21 cellular contexts compared by ENCODE assay signal in genomic region chr13:76012091-76012721, GRCh38.
A peak's percentile ranks its signal among the peaks of the same experiment; 100 is the strongest.
DNase-seq lines count a peak whose midpoint lies in the region; ATAC-seq and TF ChIP-seq lines count a peak whose summit lies in the region.
"Had no signal": no experiment of that assay in that cellular context is flagged by ENCODE, and none has a peak within 500 bp of the region (broad histone marks: within the 10 kb centered on the region; RNA-seq: fewer than 3 reads in every experiment).

No MANE protein-coding gene starts in this region.

- H3K36me3 Mint-ChIP-seq in MCF 10A (ENCODE audit: insufficient read depth, unreplicated experiment), result no peaks in the 10 kb centered on the region
- H3K36me3 Mint-ChIP-seq: activated CD4-positive, alpha-beta memory T cell treated with anti-CD3 and anti-CD28 coated beads for 36 hours; CD8-positive, alpha-beta T cell; natural killer cell; stimulated activated effector memory CD8-positive, alpha-beta T cell treated with anti-CD3 and anti-CD28 coated beads, Interleukin-12 subunit alpha, Interleukin-12 subunit beta, amount 100 ng/mL, for 72 hours had no signal

- no peaks in the 10 kb centered on the region for H3K4me1 Mint-ChIP-seq in MCF 10A (ENCODE audit: insufficient read depth, unreplicated experiment)
- H3K4me1 Mint-ChIP-seq: activated T-helper 17 cell treated with anti-CD3 and anti-CD28 coated beads, Interleukin-2, amount 50 U/mL, for 72 hours; natural killer cell; stimulated activated effector memory CD8-positive, alpha-beta T cell treated with anti-CD3 and anti-CD28 coated beads, Interleukin-12 subunit alpha, Interleukin-12 subunit beta, amount 100 ng/mL, for 72 hours had no signal

- 45% methylated on average over 2 of the region's 2 CpGs for WGBS in mammary epithelial cell (ENCODE audit: low coverage, missing lambda C conversion rate)
- whole genome bisulfite sequencing in sigmoid colon, 2 donors, result 82 to 90% methylated on average over 2 of the region's 2 CpGs

- H3K27ac ChIP-seq in mammary epithelial cell (ENCODE audit: insufficient read depth, low read depth, low read length) (no peak overlapping the region), left lung (peak overlapping the region in 1 of 2 donors; percentile 74), sigmoid colon (peak overlapping the region in 1 of 4 donors; percentile 20)
- H3K27ac ChIP-seq: 22Rv1, RWPE1 had no signal

- H3K4me1 ChIP-seq in mammary epithelial cell (ENCODE audit: insufficient read depth, low read length), result peaks cover 23% of the 10 kb centered on the region
- H3K4me1 ChIP-seq in left lung, result peaks cover 0 to 5% of the 10 kb centered on the region in 2 donors
- peaks cover 0 to 28% (median 10%) of the 10 kb centered on the region in 4 donors for H3K4me1 ChIP-seq in sigmoid colon

- H4K20me1 ChIP-seq in mammary epithelial cell (ENCODE audit: insufficient read depth, low read length), result no peaks in the 10 kb centered on the region

- POLR2A ChIA-PET in MCF 10A (lab: Yijun Ruan, JAX), result interaction anchor here (1.0 kb wide), 1 partner anchor 11 kb away, joined by 3 read pairs; no protein-coding TSS in a partner anchor

- H3K9me3 ChIP-seq in mammary epithelial cell (replicated peaks; ENCODE audit: insufficient read depth, low read length) (no peaks in the 10 kb centered on the region), left lung (no peaks in the 10 kb centered on the region), sigmoid colon (no peaks in the 10 kb centered on the region)
- H3K9me3 ChIP-seq: right atrium auricular region had no signal

- peak; percentile 69 for ATAC-seq in left lung
- ATAC-seq in sciatic nerve, result no peak
- ATAC-seq in GM21447 (IDR thresholded peaks at IDR 0.05; ENCODE audit: unreplicated experiment), result no peak
- ATAC-seq: activated T-helper 17 cell treated with anti-CD3 and anti-CD28 coated beads, Interleukin-2, amount 50 U/mL, for 72 hours; CD8-positive, alpha-beta T cell; natural killer cell; stimulated activated effector memory CD8-positive, alpha-beta T cell treated with anti-CD3 and anti-CD28 coated beads, Interleukin-12 subunit alpha, Interleukin-12 subunit beta, amount 100 ng/mL, for 72 hours had no signal

- TF ChIP-seq POLR2A in sigmoid colon (IDR thresholded peaks at IDR 0.05), result no peak

- TF ChIP-seq EP300 in sigmoid colon (IDR thresholded peaks at IDR 0.05), result no peak

- H3K4me3 ChIP-seq in mammary epithelial cell (replicated peaks in 1 of 3; ENCODE audit: insufficient read depth in 1 of 3, low read depth in 2 of 3, low read length in 3 of 3), result no peak overlapping the region
- H3K4me3 ChIP-seq in astrocyte of the spinal cord (ENCODE audit: low read depth, low read length), result no peak overlapping the region
- H3K4me3 ChIP-seq in left lung, result no peak overlapping the region
- no peak overlapping the region for H3K4me3 ChIP-seq in sigmoid colon
- H3K4me3 ChIP-seq: right atrium auricular region had no signal

- CTCF ChIA-PET in mammary epithelial cell (lab: Charles Lee; ENCODE audit: low non-redundant PET), result no interaction called here
- CTCF ChIA-PET in MCF 10A (lab: Yijun Ruan, JAX), result no interaction called here

- H3K36me3 ChIP-seq in mammary epithelial cell (ENCODE audit: insufficient read depth, low read length) (no peaks in the 10 kb centered on the region), left lung (no peaks in the 10 kb centered on the region), sigmoid colon (no peaks in the 10 kb centered on the region)
- H3K36me3 ChIP-seq: right atrium auricular region had no signal

- DNase-seq in mammary epithelial cell (no peak), MCF 10A (ENCODE audit: unreplicated experiment) (no peak), astrocyte of the spinal cord (ENCODE audit: low read depth, low spot score) (peak; percentile 42), left lung (no peak), sciatic nerve (ENCODE audit: low spot score) (no peak), sigmoid colon (no peak), NCI-H1694 treated with DMSO at 0.1 percent for 48 hours (lab: John Stamatoyannopoulos, UW) (no peak)
- DNase-seq: activated CD4-positive, alpha-beta memory T cell treated with anti-CD3 and anti-CD28 coated beads for 36 hours; aorta; CD8-positive, alpha-beta T cell; effector CD8-positive, alpha-beta T cell; KG1; natural killer cell; stimulated activated CD4-positive, alpha-beta T cell treated with anti-CD3 and anti-CD28 coated beads, Interleukin-4, amount 100 ng/mL, for 4 hours; T1000 had no signal

- in situ Hi-C loops in mammary epithelial cell (cut with MboI; ENCODE audit: low sequenced_read_pairs in 2 of 2) (loop anchor here (25.0 kb wide), 1 partner anchor 325 kb away; no protein-coding TSS in a partner anchor), astrocyte of the spinal cord (cut with HindIII; ENCODE audit: low sequenced_read_pairs) (no loop called here)

- dilution Hi-C loops in mammary epithelial cell (cut with HindIII; ENCODE audit: low sequenced_read_pairs), result no loop called here

- H2AFZ ChIP-seq in mammary epithelial cell (ENCODE audit: low read depth, low read length), result peak overlapping the region; percentile 27

- no peaks in the 10 kb centered on the region for H3K79me2 ChIP-seq in mammary epithelial cell (ENCODE audit: insufficient read depth, low read length)

- TF ChIP-seq CTCF in mammary epithelial cell (conservative IDR thresholded peaks at IDR 0.05 in 1 of 2, IDR thresholded peaks at IDR 0.05 in 1 of 2; ENCODE audit: extremely low read depth in 1 of 2, insufficient read depth in 1 of 2, low read depth in 1 of 2, low read length in 2 of 2) (no peak), MCF 10A (IDR thresholded peaks at IDR 0.05; ENCODE audit: unreplicated experiment) (no peak), astrocyte of the spinal cord (IDR thresholded peaks at IDR 0.05; ENCODE audit: low read depth, low read length) (no peak), left lung (IDR thresholded peaks at IDR 0.05) (no peak), sigmoid colon (IDR thresholded peaks at IDR 0.05) (no peak)

- no peaks in the 10 kb centered on the region for H3K27me3 Mint-ChIP-seq in MCF 10A (ENCODE audit: insufficient read depth, unreplicated experiment)
- H3K27me3 Mint-ChIP-seq: activated T-helper 17 cell treated with anti-CD3 and anti-CD28 coated beads, Interleukin-2, amount 50 U/mL, for 72 hours had no signal

- no peaks in the 10 kb centered on the region for H3K9me3 Mint-ChIP-seq in MCF 10A (ENCODE audit: unreplicated experiment)
- H3K9me3 Mint-ChIP-seq: activated CD4-positive, alpha-beta memory T cell treated with anti-CD3 and anti-CD28 coated beads for 36 hours; activated T-helper 17 cell treated with anti-CD3 and anti-CD28 coated beads, Interleukin-2, amount 50 U/mL, for 72 hours; CD8-positive, alpha-beta T cell; natural killer cell; stimulated activated effector memory CD8-positive, alpha-beta T cell treated with anti-CD3 and anti-CD28 coated beads, Interleukin-12 subunit alpha, Interleukin-12 subunit beta, amount 100 ng/mL, for 72 hours had no signal

- no peaks in the 10 kb centered on the region for H3K27me3 ChIP-seq in mammary epithelial cell (ENCODE audit: insufficient read depth, low read length)
- no peaks in the 10 kb centered on the region for H3K27me3 ChIP-seq in left lung
- H3K27me3 ChIP-seq in sigmoid colon, result no peaks in the 10 kb centered on the region
- H3K27me3 ChIP-seq: right atrium auricular region had no signal

- no peak overlapping the region for H3K4me2 ChIP-seq in mammary epithelial cell (ENCODE audit: insufficient read depth, low read depth, low read length)

- intact Hi-C loops in mammary epithelial cell (cut with micrococcal nuclease) (no loop called here), MCF 10A (cut with micrococcal nuclease) (no loop called here), left lung (cut with DNase I) (no loop called here), sciatic nerve (cut with DNase I) (no loop called here), sigmoid colon (cut with DNase I) (no loop called here)

- no peak overlapping the region for H3K4me3 Mint-ChIP-seq in MCF 10A (ENCODE audit: unreplicated experiment)
- H3K4me3 Mint-ChIP-seq: activated CD4-positive, alpha-beta memory T cell treated with anti-CD3 and anti-CD28 coated beads for 36 hours; activated T-helper 17 cell treated with anti-CD3 and anti-CD28 coated beads, Interleukin-2, amount 50 U/mL, for 72 hours; CD8-positive, alpha-beta T cell; natural killer cell; stimulated activated effector memory CD8-positive, alpha-beta T cell treated with anti-CD3 and anti-CD28 coated beads, Interleukin-12 subunit alpha, Interleukin-12 subunit beta, amount 100 ng/mL, for 72 hours had no signal

- H3K27ac Mint-ChIP-seq in MCF 10A (ENCODE audit: low read depth, unreplicated experiment), result no peak overlapping the region
- H3K27ac Mint-ChIP-seq: activated CD4-positive, alpha-beta memory T cell treated with anti-CD3 and anti-CD28 coated beads for 36 hours; activated T-helper 17 cell treated with anti-CD3 and anti-CD28 coated beads, Interleukin-2, amount 50 U/mL, for 72 hours; CD8-positive, alpha-beta T cell; natural killer cell; stimulated activated effector memory CD8-positive, alpha-beta T cell treated with anti-CD3 and anti-CD28 coated beads, Interleukin-12 subunit alpha, Interleukin-12 subunit beta, amount 100 ng/mL, for 72 hours had no signal

- H3K9ac ChIP-seq in mammary epithelial cell (ENCODE audit: insufficient read depth, low read length), result no peak overlapping the region

- BruUV-seq in mammary epithelial cell (replicated peaks; lab: Mats Ljungman, UMichigan) (no TSS peak), MCF 10A (replicated peaks; lab: Mats Ljungman, UMichigan) (no TSS peak)
